8 cellular contexts compared by ENCODE assay signal in genomic region chr4:99947190-99947578, GRCh38. TPM values are rescaled to one million over a fixed set of nuclear protein-coding genes. Genes with fewer than 3 reads are reported as not detected.
DNase-seq lines count a peak whose midpoint lies in the region; ATAC-seq and TF ChIP-seq lines count a peak whose summit lies in the region.

No MANE protein-coding gene starts in this region.

- H3K4me3 ChIP-seq in GM12864 (ENCODE audit: low read depth, low read length): peak overlapping the region; percentile 95
- peak overlapping the region; percentile 71 for H3K4me3 ChIP-seq in SJCRH30
- peak overlapping the region; percentile 42 to 88 (median 76) for H3K4me3 ChIP-seq in fibroblast of lung (replicated peaks in 1 of 4; ENCODE audit: control extremely low read depth in 1 of 4, insufficient read depth in 1 of 4, low read depth in 3 of 4, low read length in 4 of 4)
- H3K4me3 ChIP-seq in retinal pigment epithelial cell (ENCODE audit: low read length): peak overlapping the region; percentile 79

- no peak for ATAC-seq in left colon
- ATAC-seq in esophagus mucosa: no peak

- H3K4me1 ChIP-seq in SJCRH30 (peaks cover 10% of the 10 kb centered on the region), fibroblast of lung (ENCODE audit: control insufficient read depth, extremely low read depth, insufficient read depth, low read length) (peaks cover 6% of the 10 kb centered on the region)

- intact Hi-C loops in left colon (cut with DNase I, micrococcal nuclease): loop anchor here in 1 of 2 donors (5.0 kb wide), 2 partner anchors 55 to 385 kb away; partner anchors contain the start of genes LAMTOR3 and TRMT10A

- H3K27me3 ChIP-seq in SJCRH30 (no peaks in the 10 kb centered on the region), fibroblast of lung (ENCODE audit: control insufficient read depth, insufficient read depth, low read length) (no peaks in the 10 kb centered on the region)

- H4K20me1 ChIP-seq in fibroblast of lung (ENCODE audit: control insufficient read depth, extremely low read depth, insufficient read depth, low read length): no peaks in the 10 kb centered on the region

- H2AFZ ChIP-seq in fibroblast of lung (ENCODE audit: low read length): peak overlapping the region; percentile 4

- DNase-seq in GM12864 (ENCODE audit: low read depth): no peak
- no peak for DNase-seq in SJCRH30
- no peak for DNase-seq in fibroblast of lung (ENCODE audit: low read depth in 2 of 2)
- DNase-seq in retinal pigment epithelial cell (ENCODE audit: low read depth): no peak
- DNase-seq in left colon: no peak
- no peak for DNase-seq in HuH-7 (ENCODE audit: low spot score)
- DNase-seq in amniotic stem cell (lab: John Stamatoyannopoulos, UW): no peak

- peak overlapping the region; percentile 61; the same call in 1 of the 2 replicates for H3K27ac ChIP-seq in SJCRH30
- peak overlapping the region; percentile 79 for H3K27ac ChIP-seq in fibroblast of lung (ENCODE audit: insufficient read depth, low read length)

- peak overlapping the region; percentile 49 for H3K4me2 ChIP-seq in fibroblast of lung (ENCODE audit: extremely low read depth, insufficient read depth, low read length)

- peak overlapping the region; percentile 87 for H3K9ac ChIP-seq in fibroblast of lung (ENCODE audit: insufficient read depth, low read length)

- no peak for TF ChIP-seq CTCF in GM12864 (IDR thresholded peaks at IDR 0.05; ENCODE audit: low read depth, low read length, missing control alignments)
- no peak for TF ChIP-seq CTCF in fibroblast of lung (conservative IDR thresholded peaks at IDR 0.05 in 1 of 2, IDR thresholded peaks at IDR 0.05 in 1 of 2; ENCODE audit: low read depth in 1 of 2, low read length in 2 of 2)
- TF ChIP-seq CTCF in retinal pigment epithelial cell (conservative IDR thresholded peaks at IDR 0.05; ENCODE audit: low read depth, low read length): no peak

- H3K79me2 ChIP-seq in fibroblast of lung (ENCODE audit: control insufficient read depth, insufficient read depth, low read length): peaks cover 72% of the 10 kb centered on the region

- H3K9me3 ChIP-seq in SJCRH30 (replicated peaks): no peaks in the 10 kb centered on the region
- no peaks in the 10 kb centered on the region for H3K9me3 ChIP-seq in fibroblast of lung (ENCODE audit: control insufficient read depth, insufficient read depth, low read depth, low read length)

- H3K36me3 ChIP-seq in SJCRH30 (peaks cover 36% of the 10 kb centered on the region), fibroblast of lung (ENCODE audit: control insufficient read depth, insufficient read depth, low read length) (no peaks in the 10 kb centered on the region)

RNA-seq across cellular contexts. Expression of gene DNAJB14, which starts 0.8 kb away (rescaled TPM):
- total RNA-seq in SJCRH30 (2014; rRNA removed; shearing (Covaris generic)): 23.8 and 26.1 TPM in 2 replicates
- total RNA-seq in fibroblast of lung: 30.0 and 41.5 TPM in 2 replicates
- polyA plus RNA-seq in fibroblast of lung: 17.8 and 25.1 TPM in 2 replicates
- polyA plus RNA-seq in fibroblast of lung (2012): 21.3 and 24.0 TPM in 2 replicates
- 0.30 and 2.6 TPM in 2 replicates for polyA minus RNA-seq in fibroblast of lung (ENCODE audit: low replicate concordance)
- 10 to 100 TPM; 56.2 to 58.1 TPM for total RNA-seq in left colon
- 22.2 TPM for total RNA-seq in esophagus mucosa

RNA-seq across cellular contexts. Expression of gene H2AZ1, which starts 2.9 kb away (rescaled TPM):
- total RNA-seq in SJCRH30 (2014; rRNA removed; shearing (Covaris generic)): 794 and 838 TPM in 2 replicates
- 108 and 132 TPM in 2 replicates for total RNA-seq in fibroblast of lung
- polyA plus RNA-seq in fibroblast of lung: 275 and 639 TPM in 2 replicates
- 237 and 592 TPM in 2 replicates for polyA plus RNA-seq in fibroblast of lung (2012)
- polyA minus RNA-seq in fibroblast of lung (ENCODE audit: low replicate concordance): 32.6 and 89.7 TPM in 2 replicates
- 100 to 1,000 TPM; 140 to 165 TPM for total RNA-seq in left colon
- 237 TPM for total RNA-seq in esophagus mucosa

RNA-seq across cellular contexts. Expression of gene LAMTOR3, which starts 53.0 kb away (rescaled TPM):
- 36.1 and 37.9 TPM in 2 replicates for total RNA-seq in SJCRH30 (2014; rRNA removed; shearing (Covaris generic))
- total RNA-seq in fibroblast of lung (23.4 and 24.1 TPM in 2 replicates), left colon (10 to 100 TPM; 51.2 to 70.9 TPM), esophagus mucosa (36.8 TPM)
- polyA plus RNA-seq in fibroblast of lung: 68.1 and 95.5 TPM in 2 replicates
- 29.6 and 39.2 TPM in 2 replicates for polyA plus RNA-seq in fibroblast of lung (2012)
- polyA minus RNA-seq in fibroblast of lung (ENCODE audit: low replicate concordance): 1.6 and 3.6 TPM in 2 replicates
